ENCODE assay signal across 23 cellular contexts in genomic region chr11:107931206-107931605, GRCh38. TPM values are rescaled to one million over a fixed set of nuclear protein-coding genes. Genes with fewer than 3 reads are reported as not detected.
"Had no signal": no experiment of that assay in that cellular context is flagged by ENCODE, and none has a peak within 500 bp of the region (broad histone marks: within the 10 kb centered on the region; RNA-seq: fewer than 3 reads in every experiment).

No MANE protein-coding gene starts in this region.

- H3K36me3 ChIP-seq: brain microvascular endothelial cell had no signal

- DNase-seq: activated B cell treated with CpG ODN at 0.5 μM for 24 hours; activated CD4-positive, alpha-beta memory T cell treated with anti-CD3 and anti-CD28 coated beads, Interleukin-2, amount 10 ng/mL, durations not matched to agents 7 days and 5 days; activated CD4-positive, alpha-beta T cell treated with anti-CD3 and anti-CD28 coated beads for 1 hour; activated CD4-positive, alpha-beta T cell treated with anti-CD3 and anti-CD28 coated beads, Interleukin-2, amount 10 ng/mL, durations not matched to agents 7 days and 5 days; activated gamma-delta T cell; activated naive CD4-positive, alpha-beta T cell treated with anti-CD3 and anti-CD28 coated beads for 36 hours; activated T-cell treated with anti-CD3 and anti-CD28 coated beads for 4 hours; activated T-cell treated with anti-CD3 and anti-CD28 coated beads, Interleukin-2, amount 50 U/mL, for 48 hours; amygdala; brain microvascular endothelial cell; cerebellar nuclear complex; MM.1S; NCI-H146; NCI-H446; NCI-H524; NCI-H82; T-cell; T-helper 2 cell; T1000 had no signal

- ATAC-seq: activated T-helper 17 cell treated with anti-CD3 and anti-CD28 coated beads, Interleukin-2, amount 50 U/mL, for 72 hours; T-cell had no signal

- FAIRE-seq: colon, TTC549 had no signal

- H3K27ac ChIP-seq: brain microvascular endothelial cell, SK-N-MC had no signal

- H3K4me3 ChIP-seq: SK-N-MC had no signal

RNA-seq across cellular contexts. Expression of gene RAB39A, which starts 3.0 kb away (rescaled TPM):
- total RNA-seq: activated naive CD4-positive, alpha-beta T cell treated with anti-CD3 and anti-CD28 coated beads for 36 hours had no signal
